ENCODE assay signal across 27 cellular contexts in the genomic region with DNA sequence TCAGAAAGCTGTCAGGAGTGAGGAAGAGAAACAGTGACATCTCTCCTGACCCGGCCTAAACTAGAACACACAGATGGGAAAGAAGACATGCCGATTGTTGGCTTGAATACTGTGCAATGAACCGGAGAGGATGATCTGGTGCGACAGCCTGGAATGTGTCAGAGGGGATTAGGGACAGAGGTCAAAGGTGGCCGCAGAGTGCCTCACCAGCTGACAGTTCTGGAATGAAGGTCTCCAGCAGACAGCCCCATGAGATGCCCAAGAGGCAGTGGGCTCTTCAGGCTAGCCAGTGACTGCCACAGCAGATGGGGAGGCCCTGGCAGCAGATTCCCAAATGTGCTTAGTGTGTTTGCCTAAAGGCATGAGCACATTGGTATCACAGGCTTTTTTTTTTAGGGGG.
"Had no signal": no experiment of that assay in that cellular context is flagged by ENCODE, and none has a peak within 500 bp of the region (broad histone marks: within the 10 kb centered on the region; RNA-seq: fewer than 3 reads in every experiment).

No MANE protein-coding gene starts in this region.

- DNase-seq: activated CD4-positive, alpha-beta memory T cell treated with anti-CD3 and anti-CD28 coated beads, Interleukin-2, amount 10 ng/mL, durations not matched to agents 7 days and 5 days; activated CD4-positive, alpha-beta T cell treated with anti-CD3 and anti-CD28 coated beads for 36 hours; activated CD4-positive, alpha-beta T cell treated with anti-CD3 and anti-CD28 coated beads, Interleukin-2, amount 50 U/mL, for 1 hour; activated gamma-delta T cell; activated naive CD4-positive, alpha-beta T cell treated with anti-CD3 and anti-CD28 coated beads, Interleukin-2, amount 10 ng/mL, durations not matched to agents 7 days and 5 days; activated naive CD8-positive, alpha-beta T cell treated with anti-CD3 and anti-CD28 coated beads, Interleukin-2, amount 10 ng/mL, durations not matched to agents 7 days and 5 days; activated T-cell treated with anti-CD3 and anti-CD28 coated beads for 4 hours; activated T-cell treated with anti-CD3 and anti-CD28 coated beads, Interleukin-2, amount 50 U/mL, for 48 hours; adrenal gland; anterior cingulate cortex; cerebellar nuclear complex; KG1; MV-4-11; NCI-H1092 treated with DMSO at 0.1 percent for 48 hours; NCI-H1417 treated with DMSO at 0.1 percent for 48 hours; NCI-H1694; NCI-H2029; NCI-H2107; NCI-H345; NCI-H510A; NCI-H526 treated with DMSO at 0.1 percent for 48 hours; SHP77; T1000 had no signal

- H3K4me1 Mint-ChIP-seq: activated CD4-positive, alpha-beta memory T cell treated with anti-CD3 and anti-CD28 coated beads, Interleukin-2, amount 10 ng/mL, durations not matched to agents 7 days and 5 days; activated CD4-positive, alpha-beta T cell treated with anti-CD3 and anti-CD28 coated beads for 36 hours; activated naive CD4-positive, alpha-beta T cell treated with anti-CD3 and anti-CD28 coated beads, Interleukin-2, amount 10 ng/mL, durations not matched to agents 7 days and 5 days; activated naive CD8-positive, alpha-beta T cell treated with anti-CD3 and anti-CD28 coated beads, Interleukin-2, amount 10 ng/mL, durations not matched to agents 7 days and 5 days; activated T-helper 17 cell treated with anti-CD3 and anti-CD28 coated beads, Interleukin-2, amount 50 U/mL, for 72 hours had no signal

- H3K27ac ChIP-seq: adrenal gland, SJSA1, VCaP had no signal

- H3K27me3 Mint-ChIP-seq: activated CD4-positive, alpha-beta memory T cell treated with anti-CD3 and anti-CD28 coated beads, Interleukin-2, amount 10 ng/mL, durations not matched to agents 7 days and 5 days; activated CD4-positive, alpha-beta T cell treated with anti-CD3 and anti-CD28 coated beads for 36 hours; activated naive CD4-positive, alpha-beta T cell treated with anti-CD3 and anti-CD28 coated beads, Interleukin-2, amount 10 ng/mL, durations not matched to agents 7 days and 5 days; activated naive CD8-positive, alpha-beta T cell treated with anti-CD3 and anti-CD28 coated beads, Interleukin-2, amount 10 ng/mL, durations not matched to agents 7 days and 5 days; activated T-helper 17 cell treated with anti-CD3 and anti-CD28 coated beads, Interleukin-2, amount 50 U/mL, for 72 hours had no signal

- H3K4me3 ChIP-seq: adrenal gland, SJSA1 had no signal

- H3K27me3 ChIP-seq: adrenal gland, SJSA1 had no signal

- H3K4me1 ChIP-seq: adrenal gland, SJSA1 had no signal

- H3K27ac Mint-ChIP-seq: activated CD4-positive, alpha-beta memory T cell treated with anti-CD3 and anti-CD28 coated beads, Interleukin-2, amount 10 ng/mL, durations not matched to agents 7 days and 5 days; activated CD4-positive, alpha-beta T cell treated with anti-CD3 and anti-CD28 coated beads for 36 hours; activated naive CD4-positive, alpha-beta T cell treated with anti-CD3 and anti-CD28 coated beads, Interleukin-2, amount 10 ng/mL, durations not matched to agents 7 days and 5 days; activated naive CD8-positive, alpha-beta T cell treated with anti-CD3 and anti-CD28 coated beads, Interleukin-2, amount 10 ng/mL, durations not matched to agents 7 days and 5 days; activated T-helper 17 cell treated with anti-CD3 and anti-CD28 coated beads, Interleukin-2, amount 50 U/mL, for 72 hours; T-helper 1 cell treated with Interleukin-12 subunit alpha and Interleukin-12 subunit beta and Interleukin-4 antibody, amounts not matched to agents 30 μg/mL and 1 μg/mL, for 36 hours had no signal

- H3K36me3 ChIP-seq: adrenal gland, SJSA1 had no signal

- H3K4me3 Mint-ChIP-seq: activated CD4-positive, alpha-beta memory T cell treated with anti-CD3 and anti-CD28 coated beads, Interleukin-2, amount 10 ng/mL, durations not matched to agents 7 days and 5 days; activated CD4-positive, alpha-beta T cell treated with anti-CD3 and anti-CD28 coated beads for 36 hours; activated naive CD4-positive, alpha-beta T cell treated with anti-CD3 and anti-CD28 coated beads, Interleukin-2, amount 10 ng/mL, durations not matched to agents 7 days and 5 days; activated naive CD8-positive, alpha-beta T cell treated with anti-CD3 and anti-CD28 coated beads, Interleukin-2, amount 10 ng/mL, durations not matched to agents 7 days and 5 days; activated T-helper 17 cell treated with anti-CD3 and anti-CD28 coated beads, Interleukin-2, amount 50 U/mL, for 72 hours; T-helper 1 cell treated with Interleukin-12 subunit alpha and Interleukin-12 subunit beta and Interleukin-4 antibody, amounts not matched to agents 30 μg/mL and 1 μg/mL, for 36 hours had no signal

- H3K9me3 ChIP-seq: adrenal gland, SJSA1 had no signal

- H3K36me3 Mint-ChIP-seq: activated naive CD4-positive, alpha-beta T cell treated with anti-CD3 and anti-CD28 coated beads, Interleukin-2, amount 10 ng/mL, durations not matched to agents 7 days and 5 days; activated naive CD8-positive, alpha-beta T cell treated with anti-CD3 and anti-CD28 coated beads, Interleukin-2, amount 10 ng/mL, durations not matched to agents 7 days and 5 days had no signal
